18 cellular contexts compared by ENCODE assay signal in genomic region chr5:35281613-35282012, GRCh38. TPM values are rescaled to one million over a fixed set of nuclear protein-coding genes. Genes with fewer than 3 reads are reported as not detected.
A peak's percentile ranks its signal among the peaks of the same experiment; 100 is the strongest.
DNase-seq lines count a peak whose midpoint lies in the region; ATAC-seq and TF ChIP-seq lines count a peak whose summit lies in the region.
"Had no signal": no experiment of that assay in that cellular context is flagged by ENCODE, and none has a peak within 500 bp of the region (broad histone marks: within the 10 kb centered on the region; RNA-seq: fewer than 3 reads in every experiment).

No MANE protein-coding gene starts in this region.

- CTCF ChIA-PET in Caco-2 (lab: Charles Lee) = no interaction called here

- no peak overlapping the region for H3K27ac Mint-ChIP-seq in Caco-2 (ENCODE audit: unreplicated experiment)

- no peaks in the 10 kb centered on the region for H3K27me3 ChIP-seq in Caco-2 (replicated peaks; ENCODE audit: control insufficient read depth, insufficient read depth, low read length)

- POLR2A ChIA-PET in Caco-2 (lab: Charles Lee) = no interaction called here

- H3K9me3 Mint-ChIP-seq in Caco-2 (ENCODE audit: unreplicated experiment) = no peaks in the 10 kb centered on the region

- H3K36me3 ChIP-seq in Caco-2 (ENCODE audit: control insufficient read depth, insufficient read depth, low read length) = no peaks in the 10 kb centered on the region

- intact Hi-C loops in Caco-2 (cut with micrococcal nuclease; ENCODE audit: unreplicated experiment) = no loop called here

- H3K27me3 Mint-ChIP-seq in Caco-2 (ENCODE audit: insufficient read depth, unreplicated experiment) = no peaks in the 10 kb centered on the region

- no peaks in the 10 kb centered on the region for H3K4me1 ChIP-seq in Caco-2

- DNase-seq in NOMO-1 treated with DMSO at 0.1 percent for 48 hours (lab: John Stamatoyannopoulos, UW; ENCODE audit: unreplicated experiment) (peak; percentile 45), NOMO-1 treated with dmso at 0.1 percent for 144 hours (lab: John Stamatoyannopoulos, UW; ENCODE audit: unreplicated experiment) (no peak), RPMI8226 (peak; percentile 11), Caco-2 (no peak), coronary artery (ENCODE audit: low spot score) (no peak)
- no peak for DNase-seq in activated CD4-positive, alpha-beta T cell treated with anti-CD3 and anti-CD28 coated beads, Interleukin-2, amount 50 U/mL, for 1 hour
- DNase-seq: 8988T, C1 segment of cervical spinal cord, DMS153, EL, NCI-H2029, NCI-H524 treated with DMSO at 0.1 percent for 48 hours, SK-N-SH, T-helper 2 cell had no signal

- no peak overlapping the region for H3K4me3 ChIP-seq in Caco-2 (ENCODE audit: low read depth, low read length)
- H3K4me3 ChIP-seq in coronary artery = no peak overlapping the region
- H3K4me3 ChIP-seq: K562, PC-9 had no signal

- TF ChIP-seq CTCF in Caco-2 (IDR thresholded peaks at IDR 0.05; ENCODE audit: insufficient read depth in 1 of 2, low read depth in 1 of 2, low read length in 1 of 2, severe bottlenecking in 1 of 2, unreplicated experiment in 1 of 2) = no peak
- TF ChIP-seq CTCF in coronary artery (IDR thresholded peaks at IDR 0.05) = no peak

- ATAC-seq in HG03378 (IDR thresholded peaks at IDR 0.05; ENCODE audit: unreplicated experiment) (peak; percentile 73), HG02840 (IDR thresholded peaks at IDR 0.05; ENCODE audit: low FRiP score, unreplicated experiment) (no peak)
- ATAC-seq: K562 had no signal

- no peak overlapping the region for H3K4me3 Mint-ChIP-seq in Caco-2 (ENCODE audit: unreplicated experiment)

- H3K27ac ChIP-seq in coronary artery = no peak overlapping the region
- H3K27ac ChIP-seq: PC-9 had no signal

- H3K36me3 Mint-ChIP-seq in Caco-2 (ENCODE audit: insufficient read depth, unreplicated experiment) = no peaks in the 10 kb centered on the region

- no TSS peak for BruUV-seq in Caco-2 (replicated peaks; lab: Mats Ljungman, UMichigan)

- H3K9me3 ChIP-seq in Caco-2 = 0 out of 2 replicates have a peak, but pooled peaks cover 4% of the 10 kb centered on the region
- H3K9me3 ChIP-seq: SK-N-SH had no signal

- no peaks in the 10 kb centered on the region for H3K4me1 Mint-ChIP-seq in Caco-2 (ENCODE audit: low read depth, unreplicated experiment)

RNA-seq across cellular contexts. Expression of gene PRLR, which starts 51.3 kb away (rescaled TPM):
- 1.6 and 2.3 TPM in 2 replicates for total RNA-seq in Caco-2 (2022)
- total RNA-seq: PC-9 had no signal

Comparison
In these comparisons a context has a peak if more than half of its experiments do, and no peak if none do; other contexts are left out.
1. DNase-seq: peak in NOMO-1 treated with DMSO at 0.1 percent for 48 hours (single experiment) and RPMI8226 (single experiment); none in NOMO-1 treated with dmso at 0.1 percent for 144 hours (single experiment), Caco-2 (0 of 2), activated CD4-positive, alpha-beta T cell treated with anti-CD3 and anti-CD28 coated beads, Interleukin-2, amount 50 U/mL, for 1 hour (single experiment) and coronary artery (single experiment).